ENCODE assay signal across 7 cellular contexts in the genomic region with DNA sequence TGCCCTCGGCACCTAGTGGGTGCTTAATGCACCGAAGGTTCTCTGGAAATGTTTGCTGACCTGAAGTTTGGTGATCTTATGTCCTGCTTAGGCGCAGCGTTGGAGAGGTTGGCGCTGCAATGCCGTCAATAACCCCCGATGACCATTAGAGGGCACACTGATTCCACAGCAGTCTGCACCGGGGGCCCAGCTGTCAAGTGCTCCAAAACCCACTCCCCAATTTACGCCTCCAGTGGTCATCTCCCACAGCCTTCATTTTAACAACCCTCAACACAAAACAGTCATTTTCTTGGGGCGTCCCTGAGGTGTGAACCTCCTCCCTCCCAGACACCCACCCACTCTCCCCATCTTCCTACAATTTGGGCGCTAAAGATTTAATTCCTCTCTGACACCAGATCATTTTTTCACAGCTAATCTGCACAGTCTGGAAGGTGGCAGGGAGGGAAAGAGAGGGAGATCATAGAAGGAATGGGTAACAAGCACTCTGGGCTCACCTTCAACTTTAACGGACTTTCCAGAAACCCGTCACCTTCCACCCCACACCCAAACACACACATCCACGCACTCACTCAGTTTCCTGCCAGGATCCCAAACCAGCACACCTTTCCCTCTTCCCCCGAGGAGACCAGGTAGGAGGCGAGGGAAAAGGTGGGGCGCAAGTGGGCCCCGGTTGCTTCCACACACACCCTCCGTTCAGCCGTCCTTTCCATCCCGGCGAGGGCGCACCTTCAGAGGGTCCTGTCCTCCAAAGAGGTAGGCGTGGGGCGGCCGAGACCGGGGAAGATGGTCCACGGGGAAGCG. TPM values are rescaled to one million over a fixed set of nuclear protein-coding genes. Genes with fewer than 3 reads are reported as not detected.
DNase-seq lines count a peak whose midpoint lies in the region; ATAC-seq, FAIRE-seq and TF ChIP-seq lines count a peak whose summit lies in the region.

No MANE protein-coding gene starts in this region.

- no peaks in the 10 kb centered on the region; the same call in 1 of the 2 replicates for H3K27me3 ChIP-seq in GM06990 (replicated peaks; ENCODE audit: control insufficient read depth, insufficient read depth, low read length)
- peaks cover 21% of the 10 kb centered on the region for H3K27me3 ChIP-seq in MG63

- FAIRE-seq in TTC549 (lab: Jason Lieb, UNC): peak; percentile 60

- peak; percentile 96 for TF ChIP-seq CTCF in GM06990 (IDR thresholded peaks at IDR 0.05; ENCODE audit: insufficient read depth, low read length, poor library complexity, severe bottlenecking)
- peak; percentile 98 for TF ChIP-seq CTCF in choroid plexus epithelial cell (conservative IDR thresholded peaks at IDR 0.05; ENCODE audit: low read depth, low read length)

- intact Hi-C loops in left colon (cut with DNase I, micrococcal nuclease): loop anchor here in 1 of 2 donors (10.0 kb wide), 1 partner anchor 307 kb away; a partner anchor contains a TSS

- DNase-seq in GM06990 (ENCODE audit: extremely low read depth, insufficient read length): no peak
- peak; percentile 40 for DNase-seq in MG63
- peak; percentile 69 for DNase-seq in choroid plexus epithelial cell (ENCODE audit: low read depth)
- DNase-seq in left colon: peak in 1 of 2 donors; percentile 48
- DNase-seq in stimulated activated CD4-positive, alpha-beta T cell treated with anti-CD3 and anti-CD28 coated beads, Interleukin-4, amount 100 ng/mL, for 1 hour: peak; percentile 48

- H3K4me3 ChIP-seq in GM06990 (replicated peaks; ENCODE audit: low read depth, low read length) (peak overlapping the region; percentile 39; the same call in 1 of the 2 replicates), MG63 (peak overlapping the region; percentile 39), choroid plexus epithelial cell (ENCODE audit: low read depth, low read length) (peak overlapping the region; percentile 33)

- no peaks in the 10 kb centered on the region for H3K9me3 ChIP-seq in MG63

- peak; percentile 72 for ATAC-seq in left colon
- ATAC-seq in HG03280 (IDR thresholded peaks at IDR 0.05; ENCODE audit: unreplicated experiment): no peak

- H3K36me3 ChIP-seq in GM06990 (ENCODE audit: control insufficient read depth, insufficient read depth, low read length) (no peaks in the 10 kb centered on the region), MG63 (no peaks in the 10 kb centered on the region)

RNA-seq across cellular contexts. Expression of a gene that starts 0.6 kb away (rescaled TPM):
- 0.33 TPM in 1 of 2 replicates, not detected in the other for total RNA-seq in MG63 (2014; rRNA removed; shearing (Covaris generic); ENCODE audit: low replicate concordance)
- 1 to 10 TPM; 2.8 to 5.2 TPM for total RNA-seq in left colon

RNA-seq across cellular contexts. Expression of a gene that starts 7.1 kb away (rescaled TPM):
- total RNA-seq in MG63 (2014; rRNA removed; shearing (Covaris generic); ENCODE audit: low replicate concordance): 305 and 372 TPM in 2 replicates
- total RNA-seq in left colon: 100 to 1,000 TPM in 1 of 2 donors, 10 to 100 TPM in 1; 93.1 to 113 TPM

RNA-seq across cellular contexts. Expression of a gene that starts 19.4 kb away (rescaled TPM):
- 50.4 and 84.0 TPM in 2 replicates for total RNA-seq in MG63 (2014; rRNA removed; shearing (Covaris generic); ENCODE audit: low replicate concordance)
- total RNA-seq in left colon: 10 to 100 TPM; 23.6 to 25.1 TPM

RNA-seq across cellular contexts. Expression of a gene that starts 44.1 kb away (rescaled TPM):
- total RNA-seq in MG63 (2014; rRNA removed; shearing (Covaris generic); ENCODE audit: low replicate concordance): 61.0 and 72.4 TPM in 2 replicates
- 10 to 100 TPM; 54.0 to 61.5 TPM for total RNA-seq in left colon

RNA-seq across cellular contexts. Expression of a gene that starts 49.7 kb away (rescaled TPM):
- 0.99 TPM in 1 of 2 replicates, not detected in the other for total RNA-seq in MG63 (2014; rRNA removed; shearing (Covaris generic); ENCODE audit: low replicate concordance)
- total RNA-seq in left colon: 1 to 10 TPM; 1.6 to 1.9 TPM
